ENCODE assay signal across 2 cellular contexts in genomic region chr1:63068626-63069025, GRCh38.
TF ChIP-seq lines count a peak whose summit lies in the region.

No MANE protein-coding gene starts in this region.

TF ChIP-seq in GM23338, 12 proteins besides CTCF, POLR2A, EP300 and RAD21 (continued from another document):
- TF ChIP-seq ZNF462 (CRISPR knock-in tag; IDR thresholded peaks at IDR 0.05): no peak
- no peak for TF ChIP-seq POLR2AphosphoS5 (IDR thresholded peaks at IDR 0.05; ENCODE audit: low read depth)
- no peak for TF ChIP-seq ETS1 (IDR thresholded peaks at IDR 0.05)
- TF ChIP-seq ZNF331 (CRISPR knock-in tag; IDR thresholded peaks at IDR 0.05; ENCODE audit: low read depth): no peak
- no peak for TF ChIP-seq EZH2 (IDR thresholded peaks at IDR 0.05; ENCODE audit: low read depth, unreplicated experiment)
- no peak for TF ChIP-seq ZNF114 (CRISPR knock-in tag; IDR thresholded peaks at IDR 0.05)
- no peak for TF ChIP-seq REST (IDR thresholded peaks at IDR 0.05; ENCODE audit: unreplicated experiment)
- no peak for TF ChIP-seq STAT1 (IDR thresholded peaks at IDR 0.05; ENCODE audit: unreplicated experiment)

TF ChIP-seq in K562, 482 proteins besides CTCF, POLR2A, EP300 and RAD21 (continued from another document):
- TF ChIP-seq KAT8 (IDR thresholded peaks at IDR 0.05; ENCODE audit: low read depth) (no peak), EZH2 (IDR thresholded peaks at IDR 0.05; ENCODE audit: borderline replicate concordance, low read depth, low read length) (no peak), CCAR2 (IDR thresholded peaks at IDR 0.05; ENCODE audit: low read depth, low read length) (no peak), HNRNPH1 (optimal IDR thresholded peaks at IDR 0.05; ENCODE audit: low read depth, low read length) (no peak), TAF15 (IDR thresholded peaks at IDR 0.05; ENCODE audit: low read depth, low read length) (no peak), ZNF695 (CRISPR knock-in tag; IDR thresholded peaks at IDR 0.05) (no peak), KLF1 (tag; IDR thresholded peaks at IDR 0.05) (no peak), PKNOX1 (IDR thresholded peaks at IDR 0.05) (no peak)
- TF ChIP-seq, protein P1, sequence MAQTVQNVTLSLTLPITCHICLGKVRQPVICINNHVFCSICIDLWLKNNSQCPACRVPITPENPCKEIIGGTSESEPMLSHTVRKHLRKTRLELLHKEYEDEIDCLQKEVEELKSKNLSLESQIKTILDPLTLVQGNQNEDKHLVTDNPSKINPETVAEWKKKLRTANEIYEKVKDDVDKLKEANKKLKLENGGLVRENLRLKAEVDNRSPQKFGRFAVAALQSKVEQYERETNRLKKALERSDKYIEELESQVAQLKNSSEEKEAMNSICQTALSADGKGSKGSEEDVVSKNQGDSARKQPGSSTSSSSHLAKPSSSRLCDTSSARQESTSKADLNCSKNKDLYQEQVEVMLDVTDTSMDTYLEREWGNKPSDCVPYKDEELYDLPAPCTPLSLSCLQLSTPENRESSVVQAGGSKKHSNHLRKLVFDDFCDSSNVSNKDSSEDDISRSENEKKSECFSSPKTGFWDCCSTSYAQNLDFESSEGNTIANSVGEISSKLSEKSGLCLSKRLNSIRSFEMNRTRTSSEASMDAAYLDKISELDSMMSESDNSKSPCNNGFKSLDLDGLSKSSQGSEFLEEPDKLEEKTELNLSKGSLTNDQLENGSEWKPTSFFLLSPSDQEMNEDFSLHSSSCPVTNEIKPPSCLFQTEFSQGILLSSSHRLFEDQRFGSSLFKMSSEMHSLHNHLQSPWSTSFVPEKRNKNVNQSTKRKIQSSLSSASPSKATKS (CRISPR knock-in tag; IDR thresholded peaks at IDR 0.05): no peak
- TF ChIP-seq, protein P2, sequence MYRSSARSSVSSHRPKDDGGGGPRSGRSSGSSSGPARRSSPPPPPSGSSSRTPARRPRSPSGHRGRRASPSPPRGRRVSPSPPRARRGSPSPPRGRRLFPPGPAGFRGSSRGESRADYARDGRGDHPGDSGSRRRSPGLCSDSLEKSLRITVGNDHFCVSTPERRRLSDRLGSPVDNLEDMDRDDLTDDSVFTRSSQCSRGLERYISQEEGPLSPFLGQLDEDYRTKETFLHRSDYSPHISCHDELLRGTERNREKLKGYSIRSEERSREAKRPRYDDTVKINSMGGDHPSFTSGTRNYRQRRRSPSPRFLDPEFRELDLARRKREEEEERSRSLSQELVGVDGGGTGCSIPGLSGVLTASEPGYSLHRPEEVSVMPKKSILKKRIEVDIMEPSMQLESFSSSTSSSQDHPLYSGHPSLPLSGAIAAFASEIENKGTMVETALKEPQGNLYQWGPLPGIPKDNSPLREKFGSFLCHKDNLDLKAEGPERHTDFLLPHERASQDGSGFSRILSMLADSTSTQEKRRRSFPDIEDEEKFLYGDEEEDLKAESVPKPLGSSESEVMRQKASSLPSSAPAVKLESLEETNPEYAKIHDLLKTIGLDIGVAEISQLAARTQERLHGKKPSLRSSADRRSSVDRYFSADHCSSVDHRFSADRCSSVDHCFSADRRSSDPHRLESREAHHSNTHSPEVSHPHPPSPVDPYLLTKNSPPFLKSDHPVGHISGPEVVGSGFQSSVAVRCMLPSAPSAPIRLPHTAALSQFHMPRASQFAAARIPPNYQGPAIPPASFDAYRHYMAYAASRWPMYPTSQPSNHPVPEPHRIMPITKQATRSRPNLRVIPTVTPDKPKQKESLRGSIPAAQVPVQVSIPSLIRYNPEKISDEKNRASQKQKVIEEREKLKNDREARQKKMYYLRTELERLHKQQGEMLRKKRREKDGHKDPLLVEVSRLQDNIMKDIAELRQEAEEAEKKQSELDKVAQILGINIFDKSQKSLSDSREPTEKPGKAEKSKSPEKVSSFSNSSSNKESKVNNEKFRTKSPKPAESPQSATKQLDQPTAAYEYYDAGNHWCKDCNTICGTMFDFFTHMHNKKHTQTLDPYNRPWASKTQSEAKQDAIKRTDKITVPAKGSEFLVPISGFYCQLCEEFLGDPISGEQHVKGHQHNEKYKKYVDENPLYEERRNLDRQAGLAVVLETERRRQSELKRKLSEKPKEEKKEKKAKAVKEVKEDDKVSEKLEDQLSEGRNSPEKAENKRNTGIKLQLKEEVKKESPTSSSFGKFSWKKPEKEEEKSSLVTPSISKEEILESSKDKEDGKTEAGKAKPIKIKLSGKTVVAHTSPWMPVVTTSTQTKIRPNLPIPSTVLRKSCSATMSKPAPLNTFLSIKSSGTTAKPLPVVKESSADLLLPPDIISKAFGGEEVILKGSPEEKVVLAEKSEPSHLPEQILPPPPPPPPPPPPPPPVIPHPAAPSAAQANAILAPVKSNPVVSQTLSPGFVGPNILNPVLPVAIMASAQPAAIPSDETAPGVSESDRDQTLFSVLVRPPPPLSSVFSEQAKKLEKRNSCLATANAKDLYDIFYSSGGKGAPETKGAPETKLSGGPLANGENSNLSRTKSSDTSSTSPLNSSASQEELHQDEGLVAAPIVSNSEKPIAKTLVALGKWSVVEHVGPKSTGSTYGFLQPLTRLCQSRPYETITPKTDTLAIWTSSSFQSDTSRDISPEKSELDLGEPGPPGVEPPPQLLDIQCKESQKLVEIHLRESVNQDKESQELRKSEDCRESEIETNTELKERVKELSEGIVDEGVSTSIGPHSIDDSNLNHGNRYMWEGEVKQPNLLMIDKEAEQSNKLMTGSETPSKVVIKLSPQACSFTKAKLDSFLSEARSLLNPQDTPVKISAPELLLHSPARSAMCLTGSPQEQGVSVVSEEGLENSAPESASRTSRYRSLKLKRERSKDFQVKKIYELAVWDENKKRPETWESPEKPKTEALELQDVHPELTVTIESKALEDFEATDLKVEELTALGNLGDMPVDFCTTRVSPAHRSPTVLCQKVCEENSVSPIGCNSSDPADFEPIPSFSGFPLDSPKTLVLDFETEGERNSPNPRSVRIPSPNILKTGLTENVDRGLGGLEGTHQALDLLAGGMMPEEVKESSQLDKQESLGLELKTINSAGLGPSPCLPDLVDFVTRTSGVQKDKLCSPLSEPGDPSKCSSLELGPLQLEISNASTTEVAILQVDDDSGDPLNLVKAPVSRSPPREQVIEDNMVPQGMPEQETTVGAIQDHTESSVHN (IDR thresholded peaks at IDR 0.05; ENCODE audit: borderline replicate concordance in 1 of 2, low read depth in 1 of 2): no peak
